In the genomic region with DNA sequence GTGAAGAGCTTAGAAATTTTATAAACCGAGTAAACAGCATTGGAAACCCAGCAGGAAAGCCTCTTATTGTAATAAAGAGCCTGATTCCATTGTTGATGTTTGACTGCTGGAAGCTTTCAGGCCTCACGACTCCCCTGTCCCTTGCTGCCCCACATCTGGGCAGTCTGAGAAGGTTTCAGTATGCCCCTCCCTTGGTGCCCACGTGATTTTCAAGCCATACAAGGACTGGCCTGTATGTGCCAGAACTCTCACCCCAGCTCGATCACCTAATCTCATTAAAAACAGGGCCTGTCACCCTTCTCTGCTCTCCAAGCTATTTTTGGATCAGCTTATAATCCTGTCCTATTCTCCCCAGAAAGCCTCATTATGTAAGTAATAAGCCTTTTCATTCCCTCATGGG, we compare ENCODE assay signal across 1 cellular context.
TF ChIP-seq lines count a peak whose summit lies in the region.

No MANE protein-coding gene starts in this region.

TF ChIP-seq in IMR-90, 13 proteins besides CTCF, POLR2A, EP300 and RAD21 (continued from another document):
- TF ChIP-seq RFX5 (IDR thresholded peaks at IDR 0.05; ENCODE audit: low read depth, low read length) (no peak), SMC3 (IDR thresholded peaks at IDR 0.05; ENCODE audit: low read depth, low read length) (no peak), NFE2L2 (IDR thresholded peaks at IDR 0.05; ENCODE audit: low read depth, low read length) (no peak), BHLHE40 (IDR thresholded peaks at IDR 0.05; ENCODE audit: low read depth, low read length) (no peak), MAZ (IDR thresholded peaks at IDR 0.05; ENCODE audit: borderline replicate concordance, low read depth, low read length) (no peak), CHD1 (IDR thresholded peaks at IDR 0.05; ENCODE audit: low read depth, low read length) (no peak), RCOR1 (IDR thresholded peaks at IDR 0.05; ENCODE audit: insufficient replicate concordance, low read length) (no peak), MXI1 (IDR thresholded peaks at IDR 0.05; ENCODE audit: borderline replicate concordance, low read depth, low read length) (no peak), CEBPB (IDR thresholded peaks at IDR 0.05; ENCODE audit: low read depth, low read length) (no peak)
- TF ChIP-seq, protein P1, sequence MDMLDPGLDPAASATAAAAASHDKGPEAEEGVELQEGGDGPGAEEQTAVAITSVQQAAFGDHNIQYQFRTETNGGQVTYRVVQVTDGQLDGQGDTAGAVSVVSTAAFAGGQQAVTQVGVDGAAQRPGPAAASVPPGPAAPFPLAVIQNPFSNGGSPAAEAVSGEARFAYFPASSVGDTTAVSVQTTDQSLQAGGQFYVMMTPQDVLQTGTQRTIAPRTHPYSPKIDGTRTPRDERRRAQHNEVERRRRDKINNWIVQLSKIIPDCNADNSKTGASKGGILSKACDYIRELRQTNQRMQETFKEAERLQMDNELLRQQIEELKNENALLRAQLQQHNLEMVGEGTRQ (IDR thresholded peaks at IDR 0.05; ENCODE audit: low read depth, low read length), result no peak
- TF ChIP-seq, protein P2, sequence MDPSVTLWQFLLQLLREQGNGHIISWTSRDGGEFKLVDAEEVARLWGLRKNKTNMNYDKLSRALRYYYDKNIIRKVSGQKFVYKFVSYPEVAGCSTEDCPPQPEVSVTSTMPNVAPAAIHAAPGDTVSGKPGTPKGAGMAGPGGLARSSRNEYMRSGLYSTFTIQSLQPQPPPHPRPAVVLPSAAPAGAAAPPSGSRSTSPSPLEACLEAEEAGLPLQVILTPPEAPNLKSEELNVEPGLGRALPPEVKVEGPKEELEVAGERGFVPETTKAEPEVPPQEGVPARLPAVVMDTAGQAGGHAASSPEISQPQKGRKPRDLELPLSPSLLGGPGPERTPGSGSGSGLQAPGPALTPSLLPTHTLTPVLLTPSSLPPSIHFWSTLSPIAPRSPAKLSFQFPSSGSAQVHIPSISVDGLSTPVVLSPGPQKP (IDR thresholded peaks at IDR 0.05; ENCODE audit: borderline replicate concordance, low read depth, low read length), result no peak
